10 cellular contexts compared by ENCODE assay signal in genomic region chr14:90624732-90625444, GRCh38.
DNase-seq lines count a peak whose midpoint lies in the region; ATAC-seq and TF ChIP-seq lines count a peak whose summit lies in the region.
"Had no signal": no experiment of that assay in that cellular context is flagged by ENCODE, and none has a peak within 500 bp of the region (broad histone marks: within the 10 kb centered on the region; RNA-seq: fewer than 3 reads in every experiment).

No MANE protein-coding gene starts in this region.

- TF ChIP-seq CTCF in fibroblast of pulmonary artery (IDR thresholded peaks at IDR 0.05; ENCODE audit: low read length, missing control alignments): no peak
- TF ChIP-seq CTCF in psoas muscle (IDR thresholded peaks at IDR 0.05): no peak

- peaks cover 56% of the 10 kb centered on the region for H3K4me1 ChIP-seq in psoas muscle

- H3K27me3 ChIP-seq in psoas muscle (ENCODE audit: insufficient read depth in 3 of 3, low read length in 2 of 3): no peaks in the 10 kb centered on the region

- WGBS in psoas muscle, 3 donors: 23 to 54% (median 33%) methylated on average over 16 of the region's 16 CpGs

- ATAC-seq in psoas muscle (peak; percentile 57 to 67 (median 64)), GM18517 (IDR thresholded peaks at IDR 0.05; ENCODE audit: unreplicated experiment) (no peak), HG03025 (IDR thresholded peaks at IDR 0.05; ENCODE audit: low FRiP score, unreplicated experiment) (no peak)

- H3K27ac ChIP-seq in psoas muscle: peak overlapping the region; percentile 94

- no peaks in the 10 kb centered on the region for H3K9me3 ChIP-seq in psoas muscle

- peak; percentile 39 for DNase-seq in HPDE6-E6E7 (ENCODE audit: extremely low spot score)
- DNase-seq in NCI-H524 (lab: John Stamatoyannopoulos, UW): peak; percentile 99 to 100
- peak; percentile 10 for DNase-seq in fibroblast of pulmonary artery (ENCODE audit: low read depth)
- no peak for DNase-seq in psoas muscle
- no peak for DNase-seq in posterior cingulate gyrus
- DNase-seq: activated naive CD4-positive, alpha-beta T cell; OCI-M1; stimulated activated naive CD4-positive, alpha-beta T cell treated with Interleukin-2 at 50 U/mL for 16 hours had no signal

- intact Hi-C loops in psoas muscle (cut with DNase I): loop anchor here in 1 of 2 donors (5.0 kb wide), 4 partner anchors 37 to 228 kb away; partner anchors contain the start of gene CALM1
- intact Hi-C loops in posterior cingulate gyrus (cut with DNase I): no loop called here

- no peak overlapping the region for H3K4me3 ChIP-seq in fibroblast of pulmonary artery (replicated peaks; ENCODE audit: low read depth, low read length)
- H3K4me3 ChIP-seq in psoas muscle: peak overlapping the region; percentile 26

- no peaks in the 10 kb centered on the region for H3K36me3 ChIP-seq in psoas muscle (ENCODE audit: insufficient read depth in 1 of 2, low read depth in 1 of 2)

Comparison
In these comparisons a context has a peak if more than half of its experiments do, and no peak if none do; other contexts are left out.
1. DNase-seq: peak in HPDE6-E6E7 (single experiment), NCI-H524 (2 of 2) and fibroblast of pulmonary artery (single experiment); none in psoas muscle (0 of 2) and posterior cingulate gyrus (0 of 10).
2. ATAC-seq: peak in psoas muscle (4 of 4); none in GM18517 (single experiment) and HG03025 (single experiment).